1 cellular context compared by ENCODE assay signal in the genomic region with DNA sequence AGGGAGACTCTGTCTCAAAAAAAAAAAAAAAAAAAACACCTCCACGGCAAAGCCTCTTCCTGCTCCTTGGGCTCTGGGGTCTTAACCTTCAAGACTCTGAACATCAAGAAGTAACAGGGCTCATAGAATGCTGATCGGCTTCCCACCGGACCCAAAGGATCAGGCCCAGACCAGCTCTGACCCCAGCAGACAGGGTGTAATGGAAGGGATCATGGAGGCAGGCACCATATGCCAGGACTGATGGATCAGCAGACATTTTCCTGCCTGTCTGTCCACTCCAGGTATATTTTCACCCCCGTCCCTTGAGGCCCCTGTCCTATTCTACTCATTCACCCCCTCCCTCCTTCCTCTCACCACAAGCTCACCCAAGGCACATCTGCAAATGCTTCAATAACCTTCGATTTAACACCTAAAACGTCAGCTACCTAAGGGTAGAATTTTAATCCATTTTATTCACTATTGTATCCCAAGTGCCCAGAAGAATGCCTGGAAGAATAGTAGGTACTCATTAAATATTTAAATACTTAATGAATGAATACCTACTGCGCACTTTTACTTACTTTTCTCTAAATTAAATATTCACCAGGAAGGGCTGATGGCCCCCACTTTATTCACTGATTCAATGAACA.
TF ChIP-seq lines count a peak whose summit lies in the region.

No MANE protein-coding gene starts in this region.

TF ChIP-seq in IMR-90, 13 proteins besides CTCF, POLR2A, EP300 and RAD21:
- no peak for TF ChIP-seq CHD1 (IDR thresholded peaks at IDR 0.05; ENCODE audit: low read depth, low read length)
- TF ChIP-seq MAZ (IDR thresholded peaks at IDR 0.05; ENCODE audit: borderline replicate concordance, low read depth, low read length), result no peak
- TF ChIP-seq CEBPB (IDR thresholded peaks at IDR 0.05; ENCODE audit: low read depth, low read length), result no peak
- TF ChIP-seq SMC3 (IDR thresholded peaks at IDR 0.05; ENCODE audit: low read depth, low read length), result no peak
- TF ChIP-seq MAFK (IDR thresholded peaks at IDR 0.05; ENCODE audit: low read depth, low read length), result no peak
TF ChIP-seq in IMR-90: peak in this region for 0.
